In genomic region chr15:92232876-92233275, GRCh38 we compare ENCODE assay signal across 39 cellular contexts.
"Had no signal": no experiment of that assay in that cellular context is flagged by ENCODE, and none has a peak within 500 bp of the region (broad histone marks: within the 10 kb centered on the region; RNA-seq: fewer than 3 reads in every experiment).

No MANE protein-coding gene starts in this region.

- H3K27ac Mint-ChIP-seq: activated naive CD4-positive, alpha-beta T cell treated with anti-CD3 and anti-CD28 coated beads for 36 hours; activated naive CD4-positive, alpha-beta T cell treated with anti-CD3 and anti-CD28 coated beads, Interleukin-2, amount 10 ng/mL, durations not matched to agents 7 days and 5 days; activated naive CD4-positive, alpha-beta T cell treated with anti-CD3 and anti-CD28 coated beads, Interleukin-2, amount 50 U/mL, for 24 hours; activated naive CD4-positive, alpha-beta T cell treated with anti-CD3 and anti-CD28 coated beads, Interleukin-2, amount 50 U/mL, for 72 hours; activated naive CD8-positive, alpha-beta T cell; activated naive CD8-positive, alpha-beta T cell treated with anti-CD3 and anti-CD28 coated beads for 36 hours; activated naive CD8-positive, alpha-beta T cell treated with anti-CD3 and anti-CD28 coated beads, Interleukin-2, amount 10 ng/mL, durations not matched to agents 7 days and 5 days; activated naive CD8-positive, alpha-beta T cell treated with anti-CD3 and anti-CD28 coated beads, Interleukin-2, amount 50 U/mL, for 24 hours; activated T-cell treated with anti-CD3 and anti-CD28 coated beads, Interleukin-2, amount 50 U/mL, for 24 hours; activated T-cell treated with anti-CD3 and anti-CD28 coated beads, Interleukin-2, amount 50 U/mL, for 72 hours; activated T-helper 1 cell treated with anti-CD3 and anti-CD28 coated beads, Interleukin-12 subunit alpha, Interleukin-12 subunit beta, Interleukin-2, Interleukin-4 antibody, amounts not matched to agents 30 ng/mL and 10 ng/mL and 1 ng/mL, durations not matched to agents 14 hours and 24 hours and 36 hours; activated T-helper 17 cell treated with anti-CD3 and anti-CD28 coated beads, Interleukin-2, amount 50 U/mL, for 72 hours; activated T-helper 2 cell treated with anti-CD3 and anti-CD28 coated beads, Interferon-gamma antibody, Interleukin-2, Interleukin-4, amounts not matched to agents 10 μg/mL and 5 μg/mL and 100 μg/mL, durations not matched to agents 14 hours and 24 hours and 36 hours; brain had no signal

- H3K36me3 ChIP-seq: adrenal gland, ascending aorta, brain microvascular endothelial cell, breast epithelium, cardiac muscle cell had no signal

- H3K4me3 ChIP-seq: adrenal gland, ascending aorta, body of pancreas, breast epithelium, cardiac muscle cell had no signal

- DNase-seq: activated effector memory CD4-positive, alpha-beta T cell treated with anti-CD3 and anti-CD28 coated beads, Interleukin-2, amount 50 U/mL, for 16 hours; activated effector memory CD4-positive, alpha-beta T cell treated with Interleukin-2 at 50 U/mL for 16 hours; activated gamma-delta T cell; activated gamma-delta T cell treated with Interleukin-2 at 50 U/mL for 16 hours; activated naive CD4-positive, alpha-beta T cell; activated naive CD4-positive, alpha-beta T cell treated with anti-CD3 and anti-CD28 coated beads for 36 hours; activated naive CD4-positive, alpha-beta T cell treated with anti-CD3 and anti-CD28 coated beads, Interleukin-2, amount 10 ng/mL, durations not matched to agents 7 days and 5 days; activated naive CD4-positive, alpha-beta T cell treated with anti-CD3 and anti-CD28 coated beads, Interleukin-2, amount 50 U/mL, for 16 hours; activated naive CD4-positive, alpha-beta T cell treated with Interleukin-2 at 50 U/mL for 16 hours; activated naive CD8-positive, alpha-beta T cell treated with anti-CD3 and anti-CD28 coated beads for 36 hours; activated naive CD8-positive, alpha-beta T cell treated with anti-CD3 and anti-CD28 coated beads, Interleukin-2, amount 10 ng/mL, durations not matched to agents 7 days and 5 days; activated naive CD8-positive, alpha-beta T cell treated with anti-CD3 and anti-CD28 coated beads, Interleukin-2, amount 50 U/mL, for 24 hours; activated T-cell treated with anti-CD3 and anti-CD28 coated beads, Interleukin-2, amount 50 U/mL, for 1 hour; activated T-cell treated with anti-CD3 and anti-CD28 coated beads, Interleukin-2, amount 50 U/mL, for 24 hours; activated T-cell treated with anti-CD3 and anti-CD28 coated beads, Interleukin-2, amount 50 U/mL, for 4 hours; activated T-cell treated with anti-CD3 and anti-CD28 coated beads, Interleukin-2, amount 50 U/mL, for 48 hours; activated T-cell treated with anti-CD3 and anti-CD28 coated beads, Interleukin-2, amount 50 U/mL, for 72 hours; adrenal gland; amniotic stem cell; amygdala; anterior cingulate cortex; aorta; body of pancreas; brain microvascular endothelial cell; caudate nucleus; central memory CD4-positive, alpha-beta T cell; cerebellar nuclear complex had no signal

- FAIRE-seq: astrocyte had no signal

- H3K4me1 Mint-ChIP-seq: activated naive CD4-positive, alpha-beta T cell treated with anti-CD3 and anti-CD28 coated beads, Interleukin-2, amount 10 ng/mL, durations not matched to agents 7 days and 5 days; activated naive CD4-positive, alpha-beta T cell treated with anti-CD3 and anti-CD28 coated beads, Interleukin-2, amount 50 U/mL, for 24 hours; activated naive CD8-positive, alpha-beta T cell treated with anti-CD3 and anti-CD28 coated beads for 36 hours; activated naive CD8-positive, alpha-beta T cell treated with anti-CD3 and anti-CD28 coated beads, Interleukin-2, amount 10 ng/mL, durations not matched to agents 7 days and 5 days; activated naive CD8-positive, alpha-beta T cell treated with anti-CD3 and anti-CD28 coated beads, Interleukin-2, amount 50 U/mL, for 24 hours; activated T-helper 17 cell treated with anti-CD3 and anti-CD28 coated beads, Interleukin-2, amount 50 U/mL, for 72 hours; brain; central memory CD8-positive, alpha-beta T cell had no signal

- H3K36me3 Mint-ChIP-seq: activated naive CD4-positive, alpha-beta T cell treated with anti-CD3 and anti-CD28 coated beads, Interleukin-2, amount 10 ng/mL, durations not matched to agents 7 days and 5 days; activated naive CD8-positive, alpha-beta T cell treated with anti-CD3 and anti-CD28 coated beads for 36 hours; activated naive CD8-positive, alpha-beta T cell treated with anti-CD3 and anti-CD28 coated beads, Interleukin-2, amount 10 ng/mL, durations not matched to agents 7 days and 5 days; brain had no signal

- H3K4me1 ChIP-seq: adrenal gland, ascending aorta, body of pancreas, breast epithelium had no signal

- ATAC-seq: activated naive CD4-positive, alpha-beta T cell treated with anti-CD3 and anti-CD28 coated beads, Interleukin-2, amount 50 U/mL, for 72 hours; activated naive CD8-positive, alpha-beta T cell treated with anti-CD3 and anti-CD28 coated beads, Interleukin-2, amount 50 U/mL, for 24 hours; activated T-cell treated with anti-CD3 and anti-CD28 coated beads, Interleukin-2, amount 50 U/mL, for 4 hours; activated T-cell treated with anti-CD3 and anti-CD28 coated beads, Interleukin-2, amount 50 U/mL, for 72 hours; activated T-helper 17 cell treated with anti-CD3 and anti-CD28 coated beads, Interleukin-2, amount 50 U/mL, for 72 hours; body of pancreas had no signal

- H3K9me3 ChIP-seq: ascending aorta, body of pancreas had no signal

- H3K4me3 Mint-ChIP-seq: activated naive CD4-positive, alpha-beta T cell treated with anti-CD3 and anti-CD28 coated beads for 36 hours; activated naive CD4-positive, alpha-beta T cell treated with anti-CD3 and anti-CD28 coated beads, Interleukin-2, amount 10 ng/mL, durations not matched to agents 7 days and 5 days; activated naive CD4-positive, alpha-beta T cell treated with anti-CD3 and anti-CD28 coated beads, Interleukin-2, amount 50 U/mL, for 24 hours; activated naive CD8-positive, alpha-beta T cell; activated naive CD8-positive, alpha-beta T cell treated with anti-CD3 and anti-CD28 coated beads for 36 hours; activated naive CD8-positive, alpha-beta T cell treated with anti-CD3 and anti-CD28 coated beads, Interleukin-2, amount 10 ng/mL, durations not matched to agents 7 days and 5 days; activated naive CD8-positive, alpha-beta T cell treated with anti-CD3 and anti-CD28 coated beads, Interleukin-2, amount 50 U/mL, for 24 hours; activated T-cell treated with anti-CD3 and anti-CD28 coated beads, Interleukin-2, amount 50 U/mL, for 24 hours; activated T-cell treated with anti-CD3 and anti-CD28 coated beads, Interleukin-2, amount 50 U/mL, for 4 hours; activated T-cell treated with anti-CD3 and anti-CD28 coated beads, Interleukin-2, amount 50 U/mL, for 72 hours; activated T-helper 1 cell treated with anti-CD3 and anti-CD28 coated beads, Interleukin-12 subunit alpha, Interleukin-12 subunit beta, Interleukin-2, Interleukin-4 antibody, amounts not matched to agents 30 ng/mL and 10 ng/mL and 1 ng/mL, durations not matched to agents 14 hours and 24 hours and 36 hours; activated T-helper 17 cell treated with anti-CD3 and anti-CD28 coated beads, Interleukin-2, amount 50 U/mL, for 72 hours; brain; central memory CD8-positive, alpha-beta T cell had no signal

- H3K27ac ChIP-seq: adrenal gland, ascending aorta, body of pancreas, brain microvascular endothelial cell, breast epithelium, cardiac muscle cell had no signal

- H3K27me3 ChIP-seq: ascending aorta, body of pancreas, brain microvascular endothelial cell, cardiac muscle cell had no signal

- H3K9me3 Mint-ChIP-seq: activated naive CD4-positive, alpha-beta T cell treated with anti-CD3 and anti-CD28 coated beads, Interleukin-2, amount 10 ng/mL, durations not matched to agents 7 days and 5 days; activated naive CD8-positive, alpha-beta T cell treated with anti-CD3 and anti-CD28 coated beads, Interleukin-2, amount 10 ng/mL, durations not matched to agents 7 days and 5 days; activated T-helper 1 cell treated with anti-CD3 and anti-CD28 coated beads, Interleukin-12 subunit alpha, Interleukin-12 subunit beta, Interleukin-2, Interleukin-4 antibody, amounts not matched to agents 30 ng/mL and 10 ng/mL and 1 ng/mL, durations not matched to agents 14 hours and 24 hours and 36 hours; activated T-helper 2 cell treated with anti-CD3 and anti-CD28 coated beads, Interferon-gamma antibody, Interleukin-2, Interleukin-4, amounts not matched to agents 10 μg/mL and 5 μg/mL and 100 μg/mL, durations not matched to agents 14 hours and 24 hours and 36 hours had no signal
